In the genomic region with DNA sequence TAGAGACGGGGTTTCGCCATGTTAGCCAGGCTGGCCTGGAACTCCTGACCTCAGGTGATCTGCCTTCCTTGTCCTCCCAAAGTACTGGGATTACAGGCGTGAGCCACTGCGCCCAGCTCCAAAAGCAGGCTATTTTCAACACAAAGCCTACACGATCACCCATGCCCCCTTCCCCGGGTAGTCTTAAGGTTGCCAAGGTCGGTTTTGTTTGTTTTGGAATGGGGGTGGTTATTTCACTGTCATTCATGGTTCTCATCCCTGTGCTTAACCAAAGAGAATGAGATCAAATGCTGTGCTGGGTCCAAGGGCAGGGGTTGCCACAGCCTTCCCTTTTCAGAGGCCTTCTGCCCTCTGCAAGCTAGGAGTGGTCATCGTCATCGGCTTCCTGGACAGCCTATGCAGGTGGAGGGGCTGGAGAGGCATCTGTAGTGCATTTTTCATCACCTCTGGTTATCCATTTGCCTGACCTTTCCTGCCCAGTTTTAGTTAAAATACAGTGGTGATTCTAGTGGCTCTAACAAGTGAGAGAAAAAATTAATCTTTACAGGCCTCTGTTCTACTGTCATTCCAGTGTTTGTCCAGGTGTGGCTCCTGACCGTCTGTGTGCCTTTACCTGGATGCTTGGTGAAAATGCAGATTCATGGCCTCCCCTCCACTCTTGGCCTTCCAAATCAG, we compare ENCODE assay signal across 1 cellular context.
TF ChIP-seq lines count a peak whose summit lies in the region.

No MANE protein-coding gene starts in this region.

TF ChIP-seq in HepG2, 621 proteins besides CTCF, POLR2A, EP300 and RAD21 (continued from another document and continues in another):
- TF ChIP-seq POGK (CRISPR knock-in tag; conservative IDR thresholded peaks at IDR 0.05) (0 out of 2 replicates have a peak, but pooled peaks have one; percentile 11), SRF (IDR thresholded peaks at IDR 0.05; ENCODE audit: low read depth, low read length) (no peak), NFE2L2 (IDR thresholded peaks at IDR 0.05; ENCODE audit: low read length) (no peak), ELF4 (CRISPR knock-in tag; IDR thresholded peaks at IDR 0.05; ENCODE audit: borderline replicate concordance) (no peak), MTF1 (CRISPR knock-in tag; IDR thresholded peaks at IDR 0.05) (no peak; the same call in 1 of the 2 replicates), HNRNPUL1 (IDR thresholded peaks at IDR 0.05; ENCODE audit: low read depth, low read length) (no peak), ZSCAN29 (CRISPR knock-in tag; conservative IDR thresholded peaks at IDR 0.05) (peak; percentile 87; the same call in 1 of the 2 replicates), ZNF224 (CRISPR knock-in tag; IDR thresholded peaks at IDR 0.05) (0 out of 2 replicates have a peak, but pooled peaks have one; percentile 45), MZF1 (CRISPR knock-in tag; IDR thresholded peaks at IDR 0.05; ENCODE audit: borderline replicate concordance) (no peak), ZNF781 (CRISPR knock-in tag; IDR thresholded peaks at IDR 0.05; ENCODE audit: borderline replicate concordance, not compliant biosample characterization) (no peak), ZNF256 (CRISPR knock-in tag; conservative IDR thresholded peaks at IDR 0.05) (no peak), SMAD1 (CRISPR knock-in tag; IDR thresholded peaks at IDR 0.05; ENCODE audit: borderline replicate concordance, low read depth) (no peak), PHB2 (IDR thresholded peaks at IDR 0.05; ENCODE audit: partially characterized antibody) (no peak), IRF1 (CRISPR knock-in tag; IDR thresholded peaks at IDR 0.05; ENCODE audit: low read depth) (no peak), SNAI1 (CRISPR knock-in tag; IDR thresholded peaks at IDR 0.05; ENCODE audit: borderline replicate concordance) (no peak; the same call in 1 of the 2 replicates), ZNF547 (CRISPR knock-in tag; IDR thresholded peaks at IDR 0.05) (no peak), ZMAT3 (CRISPR knock-in tag; conservative IDR thresholded peaks at IDR 0.05) (0 out of 2 replicates have a peak, but pooled peaks have one; percentile 54), UBTF (CRISPR knock-in tag; IDR thresholded peaks at IDR 0.05) (peak; percentile 65; the same call in 1 of the 2 replicates), TRIM24 (CRISPR knock-in tag; IDR thresholded peaks at IDR 0.05) (no peak), ONECUT2 (CRISPR knock-in tag; IDR thresholded peaks at IDR 0.05) (no peak), ZNF749 (CRISPR knock-in tag; IDR thresholded peaks at IDR 0.05; ENCODE audit: borderline replicate concordance) (no peak), ZHX2 (IDR thresholded peaks at IDR 0.05; ENCODE audit: low read depth) (peak; percentile 58; the same call in 1 of the 2 replicates), ZHX2 (CRISPR knock-in tag; IDR thresholded peaks at IDR 0.05; ENCODE audit: borderline replicate concordance) (no peak), ZBTB42 (CRISPR knock-in tag; IDR thresholded peaks at IDR 0.05) (no peak), ZFP36 (IDR thresholded peaks at IDR 0.05; ENCODE audit: borderline replicate concordance, low read depth, low read length, partially characterized antibody) (no peak), TFE3 (CRISPR knock-in tag; IDR thresholded peaks at IDR 0.05) (no peak), TFAP4 (IDR thresholded peaks at IDR 0.05; ENCODE audit: borderline replicate concordance, low read depth) (peak; percentile 22; the same call in 1 of the 2 replicates), ZNF331 (CRISPR knock-in tag; IDR thresholded peaks at IDR 0.05) (peak; percentile 87), SUZ12 (IDR thresholded peaks at IDR 0.05; ENCODE audit: low read depth, low read length) (no peak), ZNF839 (CRISPR knock-in tag; IDR thresholded peaks at IDR 0.05; ENCODE audit: borderline replicate concordance) (no peak), GATAD1 (CRISPR knock-in tag; IDR thresholded peaks at IDR 0.05) (peak; percentile 13; the same call in 1 of the 2 replicates), ELK4 (CRISPR knock-in tag; IDR thresholded peaks at IDR 0.05; ENCODE audit: borderline replicate concordance) (no peak), ZNF207 (IDR thresholded peaks at IDR 0.05; ENCODE audit: borderline replicate concordance) (no peak), SP5 (CRISPR knock-in tag; IDR thresholded peaks at IDR 0.05; ENCODE audit: borderline replicate concordance, low read depth) (peak; percentile 90), NR2F2 (IDR thresholded peaks at IDR 0.05; ENCODE audit: borderline replicate concordance, low read depth) (peak; percentile 73), DMAP1 (CRISPR knock-in tag; IDR thresholded peaks at IDR 0.05) (0 out of 2 replicates have a peak, but pooled peaks have one; percentile 39), YEATS2 (CRISPR knock-in tag; IDR thresholded peaks at IDR 0.05; ENCODE audit: borderline replicate concordance) (peak; percentile 25; the same call in 1 of the 2 replicates), NONO (IDR thresholded peaks at IDR 0.05) (no peak), NONO (CRISPR knock-in tag; conservative IDR thresholded peaks at IDR 0.05) (peak; percentile 60; the same call in 1 of the 2 replicates), POGZ (CRISPR knock-in tag; IDR thresholded peaks at IDR 0.05) (peak; percentile 79)
- TF ChIP-seq, protein P1, sequence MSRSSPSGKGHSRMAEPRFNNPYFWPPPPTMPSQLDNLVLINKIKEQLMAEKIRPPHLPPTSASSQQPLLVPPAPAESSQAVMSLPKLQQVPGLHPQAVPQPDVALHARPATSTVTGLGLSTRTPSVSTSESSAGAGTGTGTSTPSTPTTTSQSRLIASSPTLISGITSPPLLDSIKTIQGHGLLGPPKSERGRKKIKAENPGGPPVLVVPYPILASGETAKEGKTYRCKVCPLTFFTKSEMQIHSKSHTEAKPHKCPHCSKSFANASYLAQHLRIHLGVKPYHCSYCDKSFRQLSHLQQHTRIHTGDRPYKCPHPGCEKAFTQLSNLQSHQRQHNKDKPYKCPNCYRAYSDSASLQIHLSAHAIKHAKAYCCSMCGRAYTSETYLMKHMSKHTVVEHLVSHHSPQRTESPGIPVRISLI (CRISPR knock-in tag; IDR thresholded peaks at IDR 0.05; ENCODE audit: borderline replicate concordance), result no peak
- TF ChIP-seq, protein P2, sequence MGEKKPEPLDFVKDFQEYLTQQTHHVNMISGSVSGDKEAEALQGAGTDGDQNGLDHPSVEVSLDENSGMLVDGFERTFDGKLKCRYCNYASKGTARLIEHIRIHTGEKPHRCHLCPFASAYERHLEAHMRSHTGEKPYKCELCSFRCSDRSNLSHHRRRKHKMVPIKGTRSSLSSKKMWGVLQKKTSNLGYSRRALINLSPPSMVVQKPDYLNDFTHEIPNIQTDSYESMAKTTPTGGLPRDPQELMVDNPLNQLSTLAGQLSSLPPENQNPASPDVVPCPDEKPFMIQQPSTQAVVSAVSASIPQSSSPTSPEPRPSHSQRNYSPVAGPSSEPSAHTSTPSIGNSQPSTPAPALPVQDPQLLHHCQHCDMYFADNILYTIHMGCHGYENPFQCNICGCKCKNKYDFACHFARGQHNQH (CRISPR knock-in tag; IDR thresholded peaks at IDR 0.05), result peak; percentile 100
